31 cellular contexts compared by ENCODE assay signal in genomic region chr18:34723143-34723542, GRCh38. TPM values are rescaled to one million over a fixed set of nuclear protein-coding genes. Genes with fewer than 3 reads are reported as not detected.
A peak's percentile ranks its signal among the peaks of the same experiment; 100 is the strongest.
DNase-seq lines count a peak whose midpoint lies in the region; ATAC-seq and TF ChIP-seq lines count a peak whose summit lies in the region.
"Had no signal": no experiment of that assay in that cellular context is flagged by ENCODE, and none has a peak within 500 bp of the region (broad histone marks: within the 10 kb centered on the region; RNA-seq: fewer than 3 reads in every experiment).

No MANE protein-coding gene starts in this region.

- no peak overlapping the region for H4K91ac ChIP-seq in IMR-90 (ENCODE audit: insufficient read depth, low read depth, low read length)

- dilution Hi-C loops in IMR-90 (cut with HindIII; ENCODE audit: low sequenced_read_pairs, unreplicated experiment), result no loop called here

- H3K27ac Mint-ChIP-seq in immature natural killer cell, result no peak overlapping the region
- H3K27ac Mint-ChIP-seq: activated CD4-positive, alpha-beta T cell treated with anti-CD3 and anti-CD28 coated beads, Interleukin-2, amount 10 ng/mL, durations not matched to agents 7 days and 5 days; activated T-cell treated with anti-CD3 and anti-CD28 coated beads, Interleukin-2, amount 50 U/mL, for 72 hours; CD8-positive, alpha-beta T cell; endodermal cell had no signal

- no peak overlapping the region for H3K56ac ChIP-seq in IMR-90 (ENCODE audit: extremely low read depth, insufficient read depth, low read length)

- H3K36me3 Mint-ChIP-seq in immature natural killer cell, result peaks cover 0 to 4% (median 0%) of the 10 kb centered on the region in 3 donors
- H3K36me3 Mint-ChIP-seq: CD8-positive, alpha-beta T cell had no signal

- H2BK5ac ChIP-seq in IMR-90 (ENCODE audit: low read depth, low read length, poor library complexity, severe bottlenecking), result no peak overlapping the region

- no peaks in the 10 kb centered on the region for H3K27me3 ChIP-seq in IMR-90 (ENCODE audit: control insufficient read depth, insufficient read depth, low read length)
- no peaks in the 10 kb centered on the region for H3K27me3 ChIP-seq in SK-N-SH (ENCODE audit: insufficient read depth)
- H3K27me3 ChIP-seq: adrenal gland, breast epithelium, esophagus muscularis mucosa, transverse colon had no signal

- no peak for TF ChIP-seq EP300 in SK-N-SH (IDR thresholded peaks at IDR 0.05; ENCODE audit: borderline replicate concordance in 1 of 2, low read depth in 1 of 2, low read length in 1 of 2)

- H3K27ac ChIP-seq in IMR-90 (ENCODE audit: insufficient read depth, low read length) (no peak overlapping the region), SK-N-SH (ENCODE audit: low read depth in 2 of 2, low read length in 1 of 2) (no peak overlapping the region)
- H3K27ac ChIP-seq: 22Rv1, adrenal gland, breast epithelium, coronary artery, esophagus muscularis mucosa, lower lobe of right lung, transverse colon had no signal

- peak; percentile 31; the same call in 1 of the 2 replicates for TF ChIP-seq RAD21 in IMR-90 (IDR thresholded peaks at IDR 0.05; ENCODE audit: low read length)
- TF ChIP-seq RAD21 in SK-N-SH (IDR thresholded peaks at IDR 0.05; ENCODE audit: low read length), result peak; percentile 29; the same call in 1 of the 2 replicates

- H4K20me1 ChIP-seq in IMR-90 (ENCODE audit: insufficient read depth, low read length) (no peaks in the 10 kb centered on the region), SK-N-SH (ENCODE audit: insufficient read depth) (no peaks in the 10 kb centered on the region)

- H3K4me2 ChIP-seq in IMR-90 (ENCODE audit: low read depth, low read length) (no peak overlapping the region), SK-N-SH (no peak overlapping the region)

- no peaks in the 10 kb centered on the region for H3K9me3 Mint-ChIP-seq in immature natural killer cell

- in situ Hi-C loops in IMR-90 (cut with MboI; ENCODE audit: low sequenced_read_pairs), result no loop called here

- H2AK9ac ChIP-seq in IMR-90 (replicated peaks; ENCODE audit: low read depth, low read length, poor library complexity), result no peak overlapping the region

- no peak overlapping the region for H2BK120ac ChIP-seq in IMR-90 (ENCODE audit: low read depth, low read length)

- ATAC-seq in IMR-90 (ENCODE audit: low read depth) (no peak), HG03280 (IDR thresholded peaks at IDR 0.05; ENCODE audit: unreplicated experiment) (no peak), HG03520 (IDR thresholded peaks at IDR 0.05; ENCODE audit: unreplicated experiment) (no peak)
- ATAC-seq: activated T-cell treated with anti-CD3 and anti-CD28 coated beads, Interleukin-2, amount 50 U/mL, for 72 hours; CD8-positive, alpha-beta T cell; lower lobe of right lung; mucosa of descending colon; right cardiac atrium had no signal

- no peak overlapping the region for H3K4ac ChIP-seq in IMR-90 (ENCODE audit: low read depth, low read length)

- no TSS peak for BruUV-seq in IMR-90 (replicated peaks; lab: Mats Ljungman, UMichigan)

- no peaks in the 10 kb centered on the region for H3K9me3 ChIP-seq in IMR-90 (ENCODE audit: control insufficient read depth, insufficient read depth, low read length)
- H3K9me3 ChIP-seq in SK-N-SH, result no peaks in the 10 kb centered on the region
- H3K9me3 ChIP-seq: adrenal gland, breast epithelium, lower lobe of right lung, mucosa of descending colon, transverse colon had no signal

- WGBS in IMR-90 (ENCODE audit: extremely low coverage in 2 of 2, insufficient read length in 1 of 2), 2 experiments, result no CpG with 5 or more reads among the region's 3 CpGs
- WGBS in SK-N-SH (ENCODE audit: low lambda C conversion rate), result 67% methylated on average over 3 of the region's 3 CpGs

- peaks cover 8 to 16% of the 10 kb centered on the region in 2 donors for H3K4me1 Mint-ChIP-seq in immature natural killer cell
- H3K4me1 Mint-ChIP-seq: activated CD4-positive, alpha-beta T cell treated with anti-CD3 and anti-CD28 coated beads, Interleukin-2, amount 10 ng/mL, durations not matched to agents 7 days and 5 days; neural crest cell had no signal

- no peaks in the 10 kb centered on the region for H3K9me2 ChIP-seq in SK-N-SH

- H2AFZ ChIP-seq in IMR-90 (replicated peaks; ENCODE audit: low read length, poor library complexity) (no peak overlapping the region), SK-N-SH (ENCODE audit: low read depth) (no peak overlapping the region)

- no peak overlapping the region for H3K14ac ChIP-seq in IMR-90 (replicated peaks; ENCODE audit: low read depth, low read length)

- no peaks in the 10 kb centered on the region for H3K79me1 ChIP-seq in IMR-90 (ENCODE audit: low read depth in 1 of 2, low read length in 2 of 2)

- TF ChIP-seq CTCF in IMR-90 (conservative IDR thresholded peaks at IDR 0.05; ENCODE audit: low read depth, low read length) (no peak), SK-N-SH (IDR thresholded peaks at IDR 0.05) (0 out of 2 replicates have a peak, but pooled peaks have one; percentile 19)

- POLR2A ChIA-PET in IMR-90 (lab: Charles Lee; ENCODE audit: unreplicated experiment) (no interaction called here), SK-N-SH (lab: Yijun Ruan, JAX) (no interaction called here)

- H3K36me3 ChIP-seq in IMR-90 (ENCODE audit: control insufficient read depth, insufficient read depth, low read length) (no peaks in the 10 kb centered on the region), SK-N-SH (replicated peaks in 1 of 2; ENCODE audit: control insufficient read depth in 1 of 2, insufficient read depth in 2 of 2, low read length in 1 of 2) (no peaks in the 10 kb centered on the region)
- H3K36me3 ChIP-seq: adrenal gland, breast epithelium, esophagus muscularis mucosa, lower lobe of right lung, transverse colon had no signal

- no peak overlapping the region for H3K23ac ChIP-seq in IMR-90 (ENCODE audit: low read depth, low read length)

- H3K4me3 ChIP-seq in IMR-90 (ENCODE audit: insufficient read depth, low read depth, low read length) (no peak overlapping the region), SK-N-SH (ENCODE audit: low read depth in 2 of 2, low read length in 1 of 2) (no peak overlapping the region)
- H3K4me3 ChIP-seq: adrenal gland, breast epithelium, coronary artery, esophagus muscularis mucosa, lower lobe of right lung, mucosa of descending colon, transverse colon had no signal

- H3K4me3 Mint-ChIP-seq in immature natural killer cell, result no peak overlapping the region
- H3K4me3 Mint-ChIP-seq: activated CD4-positive, alpha-beta T cell treated with anti-CD3 and anti-CD28 coated beads, Interleukin-2, amount 10 ng/mL, durations not matched to agents 7 days and 5 days; activated T-cell treated with anti-CD3 and anti-CD28 coated beads, Interleukin-2, amount 50 U/mL, for 72 hours; CD8-positive, alpha-beta T cell; endodermal cell; neural crest cell had no signal

- no peak overlapping the region; the same call in 1 of the 2 replicates for H4K5ac ChIP-seq in IMR-90 (ENCODE audit: low read depth, low read length)

- H2BK15ac ChIP-seq in IMR-90 (ENCODE audit: low read depth, low read length), result no peak overlapping the region

- DNase-seq in DMS153 (lab: John Stamatoyannopoulos, UW), result peak; percentile 5
- DNase-seq in DMS153 treated with DMSO at 0.1 percent for 48 hours (lab: John Stamatoyannopoulos, UW; ENCODE audit: unreplicated experiment), result no peak
- DNase-seq in IMR-90, result no peak
- no peak for DNase-seq in SK-N-SH
- DNase-seq in immature natural killer cell, result peak; percentile 38 to 56 (median 45)
- no peak for DNase-seq in ureter (ENCODE audit: low spot score)
- DNase-seq: activated CD4-positive, alpha-beta T cell treated with anti-CD3 and anti-CD28 coated beads, Interleukin-2, amount 10 ng/mL, durations not matched to agents 7 days and 5 days; activated naive CD4-positive, alpha-beta T cell treated with Interleukin-2 at 50 U/mL for 16 hours; activated T-cell treated with anti-CD3 and anti-CD28 coated beads, Interleukin-2, amount 50 U/mL, for 72 hours; adrenal gland; AML-193; CD8-positive, alpha-beta T cell; DMS53; endodermal cell; kidney; lower lobe of right lung; mucosa of descending colon; NCI-H1417 treated with DMSO at 0.1 percent for 48 hours; NCI-H2107; NCI-H510A treated with DMSO at 0.1 percent for 48 hours; right cardiac atrium; RPMI8226; transverse colon had no signal

- no peaks in the 10 kb centered on the region for H3F3A ChIP-seq in SK-N-SH (replicated peaks; ENCODE audit: insufficient read depth)

- peaks cover 5 to 8% (median 6%) of the 10 kb centered on the region in 3 donors for H3K27me3 Mint-ChIP-seq in immature natural killer cell (ENCODE audit: low read depth in 3 of 3)

- no peak overlapping the region for H2AK5ac ChIP-seq in IMR-90 (ENCODE audit: low read depth, low read length)

- intact Hi-C loops in IMR-90 (cut with micrococcal nuclease), result no loop called here

- no peak for TF ChIP-seq POLR2A in IMR-90 (IDR thresholded peaks at IDR 0.05; ENCODE audit: low read depth, low read length)

- H3K18ac ChIP-seq in IMR-90 (ENCODE audit: low read depth, low read length), result no peak overlapping the region

- no peak overlapping the region for H2BK20ac ChIP-seq in IMR-90 (ENCODE audit: low read depth, low read length)

- H4K8ac ChIP-seq in IMR-90 (ENCODE audit: low read depth in 2 of 2, low read length in 2 of 2), result no peak overlapping the region

- no peaks in the 10 kb centered on the region; the same call in 1 of the 2 replicates for H3K9me1 ChIP-seq in IMR-90 (ENCODE audit: insufficient read depth, low read length)

- CTCF ChIA-PET in IMR-90 (lab: Yijun Ruan, JAX), result interaction anchor here (1.3 kb wide), 1 partner anchor 62 kb away, joined by 4 read pairs; no protein-coding TSS in a partner anchor
- CTCF ChIA-PET in SK-N-SH (lab: Yijun Ruan, JAX), result no interaction called here

- H3K9ac ChIP-seq in IMR-90 (ENCODE audit: low read depth, low read length) (no peak overlapping the region), SK-N-SH (no peak overlapping the region)

- H3K79me2 ChIP-seq in SK-N-SH (ENCODE audit: insufficient read depth), result no peaks in the 10 kb centered on the region

- H3K4me1 ChIP-seq in IMR-90 (ENCODE audit: control insufficient read depth, insufficient read depth, low read length) (no peaks in the 10 kb centered on the region), SK-N-SH (ENCODE audit: control insufficient read depth in 1 of 2, insufficient read depth in 2 of 2, low read depth in 1 of 2, low read length in 1 of 2) (no peaks in the 10 kb centered on the region)
- H3K4me1 ChIP-seq: adrenal gland, breast epithelium, lower lobe of right lung had no signal

TF ChIP-seq in IMR-90, 13 proteins besides CTCF, POLR2A, EP300 and RAD21 (continues in another document):
- TF ChIP-seq RFX5 (IDR thresholded peaks at IDR 0.05; ENCODE audit: low read depth, low read length), result no peak

TF ChIP-seq in SK-N-SH, 30 proteins besides CTCF, POLR2A, EP300 and RAD21 (continues in another document):
- TF ChIP-seq POLR2AphosphoS5 (IDR thresholded peaks at IDR 0.05; ENCODE audit: low read depth, low read length), result no peak

RNA-seq across cellular contexts. Expression of gene DTNA, which starts 13.0 kb away (rescaled TPM):
- total RNA-seq in IMR-90 (2012; rRNA removed) (7.5 and 9.5 TPM in 2 replicates), ureter (55.7 TPM)
- polyA plus RNA-seq in IMR-90 (2012; rRNA removed) (8.7 and 10.8 TPM in 2 replicates), SK-N-SH (2012; rRNA removed) (7.9 and 12.8 TPM in 2 replicates), immature natural killer cell (under 1 TPM in 1 of 3 donors, not detected in 2; 0.49 TPM)
- polyA plus RNA-seq in IMR-90 (2012; cell fraction: cytosol; rRNA removed), result 4.6 and 4.8 TPM in 2 replicates
- 5.2 and 21.0 TPM in 2 replicates for polyA plus RNA-seq in IMR-90 (2012; cell fraction: nucleus; rRNA removed; ENCODE audit: low replicate concordance)
- polyA plus RNA-seq in SK-N-SH (2012; cell fraction: cytosol; rRNA removed), result 9.4 and 9.9 TPM in 2 replicates
- polyA plus RNA-seq in SK-N-SH (2012; cell fraction: nucleus; rRNA removed), result 12.7 and 17.8 TPM in 2 replicates
- total RNA-seq: activated CD4-positive, alpha-beta T cell treated with anti-CD3 and anti-CD28 coated beads, Interleukin-2, amount 10 ng/mL, durations not matched to agents 7 days and 5 days; CD8-positive, alpha-beta T cell; MCF 10A had no signal

Comparison
In these comparisons a context has a peak if more than half of its experiments do, and no peak if none do; other contexts are left out.
1. DNase-seq: peak in DMS153 (single experiment) and immature natural killer cell (3 of 3); none in DMS153 treated with DMSO at 0.1 percent for 48 hours (single experiment), IMR-90 (single experiment), SK-N-SH (single experiment) and ureter (single experiment).